In the genomic region with DNA sequence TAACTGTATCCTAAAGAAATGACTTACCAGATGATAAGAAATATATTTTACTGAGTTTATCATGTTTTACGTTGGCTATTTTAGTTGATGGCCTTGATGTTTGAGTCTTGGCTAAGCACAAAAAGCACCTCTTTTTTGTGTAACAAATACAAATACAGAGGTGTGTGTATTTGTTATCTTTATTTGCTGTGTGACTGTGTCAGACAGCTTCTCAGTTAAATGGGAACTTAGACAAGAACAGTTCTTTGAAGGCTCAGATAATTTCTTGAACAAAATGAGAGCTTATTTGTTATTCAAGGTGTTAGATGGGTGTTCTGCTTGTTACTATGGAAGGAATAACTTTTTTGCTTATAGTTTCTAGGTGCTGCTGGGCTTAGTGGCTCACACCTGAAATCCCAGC, we compare ENCODE assay signal across 9 cellular contexts.
"Had no signal": no experiment of that assay in that cellular context is flagged by ENCODE, and none has a peak within 500 bp of the region (broad histone marks: within the 10 kb centered on the region; RNA-seq: fewer than 3 reads in every experiment).

No MANE protein-coding gene starts in this region.

- H3K4me2 ChIP-seq: GM23338 had no signal

- H3K4me3 Mint-ChIP-seq: GM23338, H9, HFFc6 had no signal

- H3K27ac Mint-ChIP-seq: GM23338, H9, HFFc6 had no signal

- H3K9me3 Mint-ChIP-seq: GM23338, H9, HFFc6 had no signal

- H3K9ac ChIP-seq: GM23248 had no signal

- ATAC-seq: GM23338, HCT116 had no signal

- H3K27ac ChIP-seq: GM23248 had no signal

- H3K36me3 ChIP-seq: HAP-1 had no signal

- H2AFZ ChIP-seq: GM23248, GM23338 had no signal

- DNase-seq: GM23248, GOT3, H7, H9, HCEC 1CT, HFFc6 had no signal

- H3K4me1 Mint-ChIP-seq: GM23338, H9 had no signal

- H3K4me3 ChIP-seq: GM23248, GM23338, HAP-1 had no signal

- H3K4me1 ChIP-seq: HAP-1 had no signal
